Comparison of ENCODE assay signal across 1 cellular context in the genomic region with DNA sequence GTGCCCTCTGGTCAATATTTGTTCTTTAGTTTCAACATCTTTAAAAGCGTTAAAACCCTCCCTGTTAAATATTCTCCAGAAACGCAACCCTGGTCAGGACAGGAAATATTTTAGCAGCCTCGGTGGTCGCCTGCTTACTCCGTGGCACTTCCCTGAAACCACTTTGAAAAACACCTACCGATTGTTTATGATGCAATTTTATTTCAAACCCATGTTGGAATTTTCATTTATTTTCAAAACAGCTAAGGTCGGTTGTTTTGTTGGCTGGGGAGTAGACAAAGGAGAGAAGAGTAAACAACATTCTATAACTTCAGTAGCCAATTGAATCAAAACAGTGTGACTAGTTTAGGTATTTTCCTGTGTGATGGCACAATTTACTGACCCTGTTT.
TF ChIP-seq lines count a peak whose summit lies in the region.

No MANE protein-coding gene starts in this region.

TF ChIP-seq in HepG2, 621 proteins besides CTCF, POLR2A, EP300 and RAD21 (continued from another document and continues in another):
- TF ChIP-seq, protein P1, sequence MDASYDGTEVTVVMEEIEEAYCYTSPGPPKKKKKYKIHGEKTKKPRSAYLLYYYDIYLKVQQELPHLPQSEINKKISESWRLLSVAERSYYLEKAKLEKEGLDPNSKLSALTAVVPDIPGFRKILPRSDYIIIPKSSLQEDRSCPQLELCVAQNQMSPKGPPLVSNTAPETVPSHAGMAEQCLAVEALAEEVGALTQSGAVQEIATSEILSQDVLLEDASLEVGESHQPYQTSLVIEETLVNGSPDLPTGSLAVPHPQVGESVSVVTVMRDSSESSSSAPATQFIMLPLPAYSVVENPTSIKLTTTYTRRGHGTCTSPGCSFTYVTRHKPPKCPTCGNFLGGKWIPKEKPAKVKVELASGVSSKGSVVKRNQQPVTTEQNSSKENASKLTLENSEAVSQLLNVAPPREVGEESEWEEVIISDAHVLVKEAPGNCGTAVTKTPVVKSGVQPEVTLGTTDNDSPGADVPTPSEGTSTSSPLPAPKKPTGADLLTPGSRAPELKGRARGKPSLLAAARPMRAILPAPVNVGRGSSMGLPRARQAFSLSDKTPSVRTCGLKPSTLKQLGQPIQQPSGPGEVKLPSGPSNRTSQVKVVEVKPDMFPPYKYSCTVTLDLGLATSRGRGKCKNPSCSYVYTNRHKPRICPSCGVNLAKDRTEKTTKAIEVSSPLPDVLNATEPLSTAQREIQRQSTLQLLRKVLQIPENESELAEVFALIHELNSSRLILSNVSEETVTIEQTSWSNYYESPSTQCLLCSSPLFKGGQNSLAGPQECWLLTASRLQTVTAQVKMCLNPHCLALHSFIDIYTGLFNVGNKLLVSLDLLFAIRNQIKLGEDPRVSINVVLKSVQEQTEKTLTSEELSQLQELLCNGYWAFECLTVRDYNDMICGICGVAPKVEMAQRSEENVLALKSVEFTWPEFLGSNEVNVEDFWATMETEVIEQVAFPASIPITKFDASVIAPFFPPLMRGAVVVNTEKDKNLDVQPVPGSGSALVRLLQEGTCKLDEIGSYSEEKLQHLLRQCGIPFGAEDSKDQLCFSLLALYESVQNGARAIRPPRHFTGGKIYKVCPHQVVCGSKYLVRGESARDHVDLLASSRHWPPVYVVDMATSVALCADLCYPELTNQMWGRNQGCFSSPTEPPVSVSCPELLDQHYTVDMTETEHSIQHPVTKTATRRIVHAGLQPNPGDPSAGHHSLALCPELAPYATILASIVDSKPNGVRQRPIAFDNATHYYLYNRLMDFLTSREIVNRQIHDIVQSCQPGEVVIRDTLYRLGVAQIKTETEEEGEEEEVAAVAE (CRISPR knock-in tag; IDR thresholded peaks at IDR 0.05; ENCODE audit: borderline replicate concordance), result no peak
- TF ChIP-seq FOXA3 (CRISPR knock-in tag; IDR thresholded peaks at IDR 0.05) (peak; percentile 68), MEF2D (CRISPR knock-in tag; IDR thresholded peaks at IDR 0.05) (no peak), TARDBP (CRISPR knock-in tag; IDR thresholded peaks at IDR 0.05) (no peak), MTA3 (CRISPR knock-in tag; IDR thresholded peaks at IDR 0.05) (no peak), KAT2B (IDR thresholded peaks at IDR 0.05; ENCODE audit: borderline replicate concordance, low read depth, low read length) (no peak), MATR3 (CRISPR knock-in tag; IDR thresholded peaks at IDR 0.05) (no peak), ISX (CRISPR knock-in tag; conservative IDR thresholded peaks at IDR 0.05) (no peak), TSC22D2 (CRISPR knock-in tag; IDR thresholded peaks at IDR 0.05; ENCODE audit: borderline replicate concordance) (no peak), HOXA3 (CRISPR knock-in tag; IDR thresholded peaks at IDR 0.05) (no peak), RNF2 (conservative IDR thresholded peaks at IDR 0.05; ENCODE audit: low read depth) (no peak), ZNF775 (CRISPR knock-in tag; IDR thresholded peaks at IDR 0.05; ENCODE audit: borderline replicate concordance) (no peak), CBX2 (IDR thresholded peaks at IDR 0.05; ENCODE audit: low read depth, low read length) (no peak), CBX2 (CRISPR knock-in tag; IDR thresholded peaks at IDR 0.05; ENCODE audit: low read depth) (no peak), SIX4 (CRISPR knock-in tag; IDR thresholded peaks at IDR 0.05) (no peak), TCF7 (IDR thresholded peaks at IDR 0.05; ENCODE audit: low read depth) (no peak), ZNF317 (CRISPR knock-in tag; IDR thresholded peaks at IDR 0.05) (0 out of 2 replicates have a peak, but pooled peaks have one; percentile 12), ZFP62 (CRISPR knock-in tag; IDR thresholded peaks at IDR 0.05) (no peak), ZSCAN21 (CRISPR knock-in tag; IDR thresholded peaks at IDR 0.05; ENCODE audit: borderline replicate concordance) (no peak)
- TF ChIP-seq, protein P2, sequence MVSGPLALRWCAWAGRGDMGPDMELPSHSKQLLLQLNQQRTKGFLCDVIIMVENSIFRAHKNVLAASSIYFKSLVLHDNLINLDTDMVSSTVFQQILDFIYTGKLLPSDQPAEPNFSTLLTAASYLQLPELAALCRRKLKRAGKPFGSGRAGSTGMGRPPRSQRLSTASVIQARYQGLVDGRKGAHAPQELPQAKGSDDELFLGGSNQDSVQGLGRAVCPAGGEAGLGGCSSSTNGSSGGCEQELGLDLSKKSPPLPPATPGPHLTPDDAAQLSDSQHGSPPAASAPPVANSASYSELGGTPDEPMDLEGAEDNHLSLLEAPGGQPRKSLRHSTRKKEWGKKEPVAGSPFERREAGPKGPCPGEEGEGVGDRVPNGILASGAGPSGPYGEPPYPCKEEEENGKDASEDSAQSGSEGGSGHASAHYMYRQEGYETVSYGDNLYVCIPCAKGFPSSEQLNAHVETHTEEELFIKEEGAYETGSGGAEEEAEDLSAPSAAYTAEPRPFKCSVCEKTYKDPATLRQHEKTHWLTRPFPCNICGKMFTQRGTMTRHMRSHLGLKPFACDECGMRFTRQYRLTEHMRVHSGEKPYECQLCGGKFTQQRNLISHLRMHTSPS (CRISPR knock-in tag; IDR thresholded peaks at IDR 0.05; ENCODE audit: low read depth), result no peak
- TF ChIP-seq, protein P3, sequence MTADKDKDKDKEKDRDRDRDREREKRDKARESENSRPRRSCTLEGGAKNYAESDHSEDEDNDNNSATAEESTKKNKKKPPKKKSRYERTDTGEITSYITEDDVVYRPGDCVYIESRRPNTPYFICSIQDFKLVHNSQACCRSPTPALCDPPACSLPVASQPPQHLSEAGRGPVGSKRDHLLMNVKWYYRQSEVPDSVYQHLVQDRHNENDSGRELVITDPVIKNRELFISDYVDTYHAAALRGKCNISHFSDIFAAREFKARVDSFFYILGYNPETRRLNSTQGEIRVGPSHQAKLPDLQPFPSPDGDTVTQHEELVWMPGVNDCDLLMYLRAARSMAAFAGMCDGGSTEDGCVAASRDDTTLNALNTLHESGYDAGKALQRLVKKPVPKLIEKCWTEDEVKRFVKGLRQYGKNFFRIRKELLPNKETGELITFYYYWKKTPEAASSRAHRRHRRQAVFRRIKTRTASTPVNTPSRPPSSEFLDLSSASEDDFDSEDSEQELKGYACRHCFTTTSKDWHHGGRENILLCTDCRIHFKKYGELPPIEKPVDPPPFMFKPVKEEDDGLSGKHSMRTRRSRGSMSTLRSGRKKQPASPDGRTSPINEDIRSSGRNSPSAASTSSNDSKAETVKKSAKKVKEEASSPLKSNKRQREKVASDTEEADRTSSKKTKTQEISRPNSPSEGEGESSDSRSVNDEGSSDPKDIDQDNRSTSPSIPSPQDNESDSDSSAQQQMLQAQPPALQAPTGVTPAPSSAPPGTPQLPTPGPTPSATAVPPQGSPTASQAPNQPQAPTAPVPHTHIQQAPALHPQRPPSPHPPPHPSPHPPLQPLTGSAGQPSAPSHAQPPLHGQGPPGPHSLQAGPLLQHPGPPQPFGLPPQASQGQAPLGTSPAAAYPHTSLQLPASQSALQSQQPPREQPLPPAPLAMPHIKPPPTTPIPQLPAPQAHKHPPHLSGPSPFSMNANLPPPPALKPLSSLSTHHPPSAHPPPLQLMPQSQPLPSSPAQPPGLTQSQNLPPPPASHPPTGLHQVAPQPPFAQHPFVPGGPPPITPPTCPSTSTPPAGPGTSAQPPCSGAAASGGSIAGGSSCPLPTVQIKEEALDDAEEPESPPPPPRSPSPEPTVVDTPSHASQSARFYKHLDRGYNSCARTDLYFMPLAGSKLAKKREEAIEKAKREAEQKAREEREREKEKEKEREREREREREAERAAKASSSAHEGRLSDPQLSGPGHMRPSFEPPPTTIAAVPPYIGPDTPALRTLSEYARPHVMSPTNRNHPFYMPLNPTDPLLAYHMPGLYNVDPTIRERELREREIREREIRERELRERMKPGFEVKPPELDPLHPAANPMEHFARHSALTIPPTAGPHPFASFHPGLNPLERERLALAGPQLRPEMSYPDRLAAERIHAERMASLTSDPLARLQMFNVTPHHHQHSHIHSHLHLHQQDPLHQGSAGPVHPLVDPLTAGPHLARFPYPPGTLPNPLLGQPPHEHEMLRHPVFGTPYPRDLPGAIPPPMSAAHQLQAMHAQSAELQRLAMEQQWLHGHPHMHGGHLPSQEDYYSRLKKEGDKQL (CRISPR knock-in tag; IDR thresholded peaks at IDR 0.05; ENCODE audit: low read depth), result peak; percentile 27; the same call in 1 of the 2 replicates
- TF ChIP-seq, protein P4, sequence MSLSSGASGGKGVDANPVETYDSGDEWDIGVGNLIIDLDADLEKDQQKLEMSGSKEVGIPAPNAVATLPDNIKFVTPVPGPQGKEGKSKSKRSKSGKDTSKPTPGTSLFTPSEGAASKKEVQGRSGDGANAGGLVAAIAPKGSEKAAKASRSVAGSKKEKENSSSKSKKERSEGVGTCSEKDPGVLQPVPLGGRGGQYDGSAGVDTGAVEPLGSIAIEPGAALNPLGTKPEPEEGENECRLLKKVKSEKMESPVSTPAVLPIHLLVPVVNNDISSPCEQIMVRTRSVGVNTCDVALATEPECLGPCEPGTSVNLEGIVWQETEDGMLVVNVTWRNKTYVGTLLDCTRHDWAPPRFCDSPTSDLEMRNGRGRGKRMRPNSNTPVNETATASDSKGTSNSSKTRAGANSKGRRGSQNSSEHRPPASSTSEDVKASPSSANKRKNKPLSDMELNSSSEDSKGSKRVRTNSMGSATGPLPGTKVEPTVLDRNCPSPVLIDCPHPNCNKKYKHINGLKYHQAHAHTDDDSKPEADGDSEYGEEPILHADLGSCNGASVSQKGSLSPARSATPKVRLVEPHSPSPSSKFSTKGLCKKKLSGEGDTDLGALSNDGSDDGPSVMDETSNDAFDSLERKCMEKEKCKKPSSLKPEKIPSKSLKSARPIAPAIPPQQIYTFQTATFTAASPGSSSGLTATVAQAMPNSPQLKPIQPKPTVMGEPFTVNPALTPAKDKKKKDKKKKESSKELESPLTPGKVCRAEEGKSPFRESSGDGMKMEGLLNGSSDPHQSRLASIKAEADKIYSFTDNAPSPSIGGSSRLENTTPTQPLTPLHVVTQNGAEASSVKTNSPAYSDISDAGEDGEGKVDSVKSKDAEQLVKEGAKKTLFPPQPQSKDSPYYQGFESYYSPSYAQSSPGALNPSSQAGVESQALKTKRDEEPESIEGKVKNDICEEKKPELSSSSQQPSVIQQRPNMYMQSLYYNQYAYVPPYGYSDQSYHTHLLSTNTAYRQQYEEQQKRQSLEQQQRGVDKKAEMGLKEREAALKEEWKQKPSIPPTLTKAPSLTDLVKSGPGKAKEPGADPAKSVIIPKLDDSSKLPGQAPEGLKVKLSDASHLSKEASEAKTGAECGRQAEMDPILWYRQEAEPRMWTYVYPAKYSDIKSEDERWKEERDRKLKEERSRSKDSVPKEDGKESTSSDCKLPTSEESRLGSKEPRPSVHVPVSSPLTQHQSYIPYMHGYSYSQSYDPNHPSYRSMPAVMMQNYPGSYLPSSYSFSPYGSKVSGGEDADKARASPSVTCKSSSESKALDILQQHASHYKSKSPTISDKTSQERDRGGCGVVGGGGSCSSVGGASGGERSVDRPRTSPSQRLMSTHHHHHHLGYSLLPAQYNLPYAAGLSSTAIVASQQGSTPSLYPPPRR (CRISPR knock-in tag; IDR thresholded peaks at IDR 0.05; ENCODE audit: borderline replicate concordance), result no peak
- TF ChIP-seq, protein P5, sequence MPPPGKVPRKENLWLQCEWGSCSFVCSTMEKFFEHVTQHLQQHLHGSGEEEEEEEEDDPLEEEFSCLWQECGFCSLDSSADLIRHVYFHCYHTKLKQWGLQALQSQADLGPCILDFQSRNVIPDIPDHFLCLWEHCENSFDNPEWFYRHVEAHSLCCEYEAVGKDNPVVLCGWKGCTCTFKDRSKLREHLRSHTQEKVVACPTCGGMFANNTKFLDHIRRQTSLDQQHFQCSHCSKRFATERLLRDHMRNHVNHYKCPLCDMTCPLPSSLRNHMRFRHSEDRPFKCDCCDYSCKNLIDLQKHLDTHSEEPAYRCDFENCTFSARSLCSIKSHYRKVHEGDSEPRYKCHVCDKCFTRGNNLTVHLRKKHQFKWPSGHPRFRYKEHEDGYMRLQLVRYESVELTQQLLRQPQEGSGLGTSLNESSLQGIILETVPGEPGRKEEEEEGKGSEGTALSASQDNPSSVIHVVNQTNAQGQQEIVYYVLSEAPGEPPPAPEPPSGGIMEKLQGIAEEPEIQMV (CRISPR knock-in tag; IDR thresholded peaks at IDR 0.05; ENCODE audit: low read depth), result no peak
- TF ChIP-seq, protein P6, sequence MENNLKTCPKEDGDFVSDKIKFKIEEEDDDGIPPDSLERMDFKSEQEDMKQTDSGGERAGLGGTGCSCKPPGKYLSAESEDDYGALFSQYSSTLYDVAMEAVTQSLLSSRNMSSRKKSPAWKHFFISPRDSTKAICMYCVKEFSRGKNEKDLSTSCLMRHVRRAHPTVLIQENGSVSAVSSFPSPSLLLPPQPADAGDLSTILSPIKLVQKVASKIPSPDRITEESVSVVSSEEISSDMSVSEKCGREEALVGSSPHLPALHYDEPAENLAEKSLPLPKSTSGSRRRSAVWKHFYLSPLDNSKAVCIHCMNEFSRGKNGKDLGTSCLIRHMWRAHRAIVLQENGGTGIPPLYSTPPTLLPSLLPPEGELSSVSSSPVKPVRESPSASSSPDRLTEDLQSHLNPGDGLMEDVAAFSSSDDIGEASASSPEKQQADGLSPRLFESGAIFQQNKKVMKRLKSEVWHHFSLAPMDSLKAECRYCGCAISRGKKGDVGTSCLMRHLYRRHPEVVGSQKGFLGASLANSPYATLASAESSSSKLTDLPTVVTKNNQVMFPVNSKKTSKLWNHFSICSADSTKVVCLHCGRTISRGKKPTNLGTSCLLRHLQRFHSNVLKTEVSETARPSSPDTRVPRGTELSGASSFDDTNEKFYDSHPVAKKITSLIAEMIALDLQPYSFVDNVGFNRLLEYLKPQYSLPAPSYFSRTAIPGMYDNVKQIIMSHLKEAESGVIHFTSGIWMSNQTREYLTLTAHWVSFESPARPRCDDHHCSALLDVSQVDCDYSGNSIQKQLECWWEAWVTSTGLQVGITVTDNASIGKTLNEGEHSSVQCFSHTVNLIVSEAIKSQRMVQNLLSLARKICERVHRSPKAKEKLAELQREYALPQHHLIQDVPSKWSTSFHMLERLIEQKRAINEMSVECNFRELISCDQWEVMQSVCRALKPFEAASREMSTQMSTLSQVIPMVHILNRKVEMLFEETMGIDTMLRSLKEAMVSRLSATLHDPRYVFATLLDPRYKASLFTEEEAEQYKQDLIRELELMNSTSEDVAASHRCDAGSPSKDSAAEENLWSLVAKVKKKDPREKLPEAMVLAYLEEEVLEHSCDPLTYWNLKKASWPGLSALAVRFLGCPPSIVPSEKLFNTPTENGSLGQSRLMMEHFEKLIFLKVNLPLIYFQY (CRISPR knock-in tag; IDR thresholded peaks at IDR 0.05; ENCODE audit: borderline replicate concordance), result no peak
- TF ChIP-seq, protein P7, sequence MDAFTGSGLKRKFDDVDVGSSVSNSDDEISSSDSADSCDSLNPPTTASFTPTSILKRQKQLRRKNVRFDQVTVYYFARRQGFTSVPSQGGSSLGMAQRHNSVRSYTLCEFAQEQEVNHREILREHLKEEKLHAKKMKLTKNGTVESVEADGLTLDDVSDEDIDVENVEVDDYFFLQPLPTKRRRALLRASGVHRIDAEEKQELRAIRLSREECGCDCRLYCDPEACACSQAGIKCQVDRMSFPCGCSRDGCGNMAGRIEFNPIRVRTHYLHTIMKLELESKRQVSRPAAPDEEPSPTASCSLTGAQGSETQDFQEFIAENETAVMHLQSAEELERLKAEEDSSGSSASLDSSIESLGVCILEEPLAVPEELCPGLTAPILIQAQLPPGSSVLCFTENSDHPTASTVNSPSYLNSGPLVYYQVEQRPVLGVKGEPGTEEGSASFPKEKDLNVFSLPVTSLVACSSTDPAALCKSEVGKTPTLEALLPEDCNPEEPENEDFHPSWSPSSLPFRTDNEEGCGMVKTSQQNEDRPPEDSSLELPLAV (CRISPR knock-in tag; conservative IDR thresholded peaks at IDR 0.05; ENCODE audit: low read depth), result no peak
- TF ChIP-seq, protein P8, sequence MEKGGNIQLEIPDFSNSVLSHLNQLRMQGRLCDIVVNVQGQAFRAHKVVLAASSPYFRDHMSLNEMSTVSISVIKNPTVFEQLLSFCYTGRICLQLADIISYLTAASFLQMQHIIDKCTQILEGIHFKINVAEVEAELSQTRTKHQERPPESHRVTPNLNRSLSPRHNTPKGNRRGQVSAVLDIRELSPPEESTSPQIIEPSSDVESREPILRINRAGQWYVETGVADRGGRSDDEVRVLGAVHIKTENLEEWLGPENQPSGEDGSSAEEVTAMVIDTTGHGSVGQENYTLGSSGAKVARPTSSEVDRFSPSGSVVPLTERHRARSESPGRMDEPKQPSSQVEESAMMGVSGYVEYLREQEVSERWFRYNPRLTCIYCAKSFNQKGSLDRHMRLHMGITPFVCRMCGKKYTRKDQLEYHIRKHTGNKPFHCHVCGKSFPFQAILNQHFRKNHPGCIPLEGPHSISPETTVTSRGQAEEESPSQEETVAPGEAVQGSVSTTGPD (CRISPR knock-in tag; IDR thresholded peaks at IDR 0.05), result no peak
